Comparison of ENCODE assay signal across 20 cellular contexts in the genomic region with DNA sequence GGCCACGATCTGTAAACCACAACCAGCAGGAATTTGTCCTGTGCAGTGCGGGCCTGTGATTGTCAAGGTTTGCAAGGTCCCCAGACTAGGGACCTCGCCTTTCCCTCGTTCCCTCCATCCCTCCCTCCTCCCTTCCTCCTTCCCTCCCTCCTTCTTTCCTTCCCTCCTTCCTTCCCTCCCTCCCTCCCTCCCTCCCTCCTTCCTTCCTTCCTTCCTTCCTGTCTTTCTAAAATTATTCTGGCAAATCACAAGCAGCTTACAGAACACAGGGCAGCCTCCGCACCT.
DNase-seq lines count a peak whose midpoint lies in the region; ATAC-seq and TF ChIP-seq lines count a peak whose summit lies in the region.
"Had no signal": no experiment of that assay in that cellular context is flagged by ENCODE, and none has a peak within 500 bp of the region (broad histone marks: within the 10 kb centered on the region; RNA-seq: fewer than 3 reads in every experiment).

No MANE protein-coding gene starts in this region.

- peak overlapping the region; percentile 55 for H3K27ac ChIP-seq in A673 (ENCODE audit: low read depth, low read length, poor library complexity, severe bottlenecking)
- peak overlapping the region; percentile 30 for H3K27ac ChIP-seq in epithelial cell of prostate
- no peak overlapping the region for H3K27ac ChIP-seq in parathyroid adenoma
- no peak overlapping the region for H3K27ac ChIP-seq in upper lobe of left lung
- peak overlapping the region in 1 of 2 donors; percentile 27 for H3K27ac ChIP-seq in coronary artery
- H3K27ac ChIP-seq: HL-60, SJCRH30 had no signal

- peaks cover 5% of the 10 kb centered on the region for H3K9me3 Mint-ChIP-seq in activated T-helper 17 cell treated with anti-CD3 and anti-CD28 coated beads, Interleukin-2, amount 50 U/mL, for 72 hours
- H3K9me3 Mint-ChIP-seq: CD4-positive, alpha-beta T cell had no signal

- H3K4me1 Mint-ChIP-seq in activated T-helper 17 cell treated with anti-CD3 and anti-CD28 coated beads, Interleukin-2, amount 50 U/mL, for 72 hours = no peaks in the 10 kb centered on the region

- TF ChIP-seq CTCF in A673 (conservative IDR thresholded peaks at IDR 0.05; ENCODE audit: low read depth, low read length) = no peak
- TF ChIP-seq CTCF in Loucy (conservative IDR thresholded peaks at IDR 0.05; ENCODE audit: low read length) = no peak
- TF ChIP-seq CTCF in parathyroid adenoma (IDR thresholded peaks at IDR 0.05) = no peak
- no peak for TF ChIP-seq CTCF in upper lobe of left lung (IDR thresholded peaks at IDR 0.05)
- no peak for TF ChIP-seq CTCF in coronary artery (IDR thresholded peaks at IDR 0.05)

- H3K79me2 ChIP-seq in Loucy (ENCODE audit: insufficient read depth, low read length) (no peaks in the 10 kb centered on the region), parathyroid adenoma (no peaks in the 10 kb centered on the region)

- TF ChIP-seq EP300 in upper lobe of left lung (IDR thresholded peaks at IDR 0.05) = no peak

- H4K20me1 ChIP-seq in Loucy (ENCODE audit: insufficient read depth, low read length, poor library complexity, severe bottlenecking) = no peaks in the 10 kb centered on the region

- peak overlapping the region; percentile 57 for H3K9ac ChIP-seq in Loucy (ENCODE audit: low read depth, low read length, poor library complexity, severe bottlenecking)
- H3K9ac ChIP-seq in parathyroid adenoma = no peak overlapping the region

- H3K4me1 ChIP-seq in A673 (ENCODE audit: insufficient read depth, low read length, poor library complexity, severe bottlenecking) = peaks cover 55% of the 10 kb centered on the region
- peaks cover 50% of the 10 kb centered on the region for H3K4me1 ChIP-seq in Loucy (ENCODE audit: insufficient read depth, low read length, poor library complexity, severe bottlenecking)
- peaks cover 3% of the 10 kb centered on the region for H3K4me1 ChIP-seq in parathyroid adenoma
- H3K4me1 ChIP-seq in upper lobe of left lung = no peaks in the 10 kb centered on the region
- H3K4me1 ChIP-seq: BE2C had no signal

- CTCF ChIA-PET in A673 (lab: Charles Lee) = no interaction called here

- no peak for TF ChIP-seq POLR2A in upper lobe of left lung (IDR thresholded peaks at IDR 0.05)

- BruUV-seq in A673 (replicated peaks; lab: Mats Ljungman, UMichigan) = no TSS peak

- WGBS in upper lobe of left lung, 2 donors = 45 to 61% methylated on average over 5 of the region's 5 CpGs

- H3K27me3 Mint-ChIP-seq in activated T-helper 17 cell treated with anti-CD3 and anti-CD28 coated beads, Interleukin-2, amount 50 U/mL, for 72 hours = peaks cover 3% of the 10 kb centered on the region
- H3K27me3 Mint-ChIP-seq: CD4-positive, alpha-beta T cell had no signal

- no peak for ATAC-seq in upper lobe of left lung (ENCODE audit: low FRiP score in 2 of 2)
- no peak for ATAC-seq in activated T-helper 17 cell treated with anti-CD3 and anti-CD28 coated beads, Interleukin-2, amount 50 U/mL, for 72 hours (replicated peaks)
- ATAC-seq: GM12878, Panc1 had no signal

- H3K27ac Mint-ChIP-seq in activated T-helper 17 cell treated with anti-CD3 and anti-CD28 coated beads, Interleukin-2, amount 50 U/mL, for 72 hours = no peak overlapping the region
- H3K27ac Mint-ChIP-seq: CD4-positive, alpha-beta T cell had no signal

- H3K4me3 ChIP-seq in A673 (ENCODE audit: low read depth, low read length, poor library complexity, severe bottlenecking) = no peak overlapping the region
- peak overlapping the region; percentile 21 for H3K4me3 ChIP-seq in Loucy (ENCODE audit: low read length, poor library complexity, severe bottlenecking)
- no peak overlapping the region for H3K4me3 ChIP-seq in parathyroid adenoma (ENCODE audit: low read depth, low read length)
- no peak overlapping the region for H3K4me3 ChIP-seq in upper lobe of left lung
- no peak overlapping the region for H3K4me3 ChIP-seq in coronary artery
- H3K4me3 ChIP-seq: GM12878, SJCRH30 had no signal

- no peaks in the 10 kb centered on the region for H3K36me3 Mint-ChIP-seq in activated T-helper 17 cell treated with anti-CD3 and anti-CD28 coated beads, Interleukin-2, amount 50 U/mL, for 72 hours (ENCODE audit: low read depth)

- H3K9me2 ChIP-seq in Loucy (replicated peaks; ENCODE audit: low read depth, low read length) = no peaks in the 10 kb centered on the region

- intact Hi-C loops in A673 (cut with micrococcal nuclease; ENCODE audit: unreplicated experiment) = no loop called here

- POLR2A ChIA-PET in A673 (lab: Charles Lee; ENCODE audit: low non-redundant PET) = no interaction called here

- H3K9me3 ChIP-seq in A673 (ENCODE audit: low read depth, low read length, poor library complexity, severe bottlenecking) (no peaks in the 10 kb centered on the region), Loucy (ENCODE audit: insufficient read depth, low read depth, low read length) (no peaks in the 10 kb centered on the region), parathyroid adenoma (ENCODE audit: control insufficient read depth, low read length) (no peaks in the 10 kb centered on the region), upper lobe of left lung (no peaks in the 10 kb centered on the region)
- H3K9me3 ChIP-seq: BE2C, SJCRH30 had no signal

- DNase-seq in A673 (ENCODE audit: low spot score) (no peak), epithelial cell of prostate (ENCODE audit: low read depth, low spot score) (no peak), upper lobe of left lung (no peak), coronary artery (ENCODE audit: low spot score) (no peak)
- DNase-seq: BE2C; CD4-positive, alpha-beta T cell; COR-L47; H7; KG1; NCI-H1105 treated with DMSO at 0.1 percent for 48 hours; NCI-H2081; NCI-H774; NK-92 treated with Interleukin-12 subunit alpha and Interleukin-12 subunit beta, amount 100 ng/mL, for 24 hours had no signal

- no peaks in the 10 kb centered on the region for H3K36me3 ChIP-seq in A673 (ENCODE audit: insufficient read depth, low read length, poor library complexity, severe bottlenecking)
- no peaks in the 10 kb centered on the region for H3K36me3 ChIP-seq in Loucy (ENCODE audit: insufficient read depth, low read length)
- no peaks in the 10 kb centered on the region for H3K36me3 ChIP-seq in parathyroid adenoma (ENCODE audit: control insufficient read depth, insufficient read depth, low read length)
- H3K36me3 ChIP-seq in upper lobe of left lung = no peaks in the 10 kb centered on the region
- H3K36me3 ChIP-seq: BE2C, SJCRH30 had no signal

- H3F3A ChIP-seq in Loucy (ENCODE audit: low read depth) = peaks cover 12% of the 10 kb centered on the region; the same call in 1 of the 2 replicates

- H3K4me3 Mint-ChIP-seq in activated T-helper 17 cell treated with anti-CD3 and anti-CD28 coated beads, Interleukin-2, amount 50 U/mL, for 72 hours = no peak overlapping the region
- H3K4me3 Mint-ChIP-seq: CD4-positive, alpha-beta T cell had no signal

- H3K27me3 ChIP-seq in A673 (replicated peaks; ENCODE audit: insufficient read depth, low read depth, low read length, poor library complexity) (no peaks in the 10 kb centered on the region), Loucy (ENCODE audit: insufficient read depth, low read length, poor library complexity, severe bottlenecking) (no peaks in the 10 kb centered on the region), parathyroid adenoma (ENCODE audit: control insufficient read depth, insufficient read depth, low read length) (no peaks in the 10 kb centered on the region), upper lobe of left lung (no peaks in the 10 kb centered on the region)
- H3K27me3 ChIP-seq: BE2C had no signal

- H3K4me2 ChIP-seq in Loucy (ENCODE audit: low read depth, low read length, poor library complexity, severe bottlenecking) (peak overlapping the region; percentile 50), parathyroid adenoma (ENCODE audit: low read length) (no peak overlapping the region)

- H2AFZ ChIP-seq in Loucy (ENCODE audit: low read length) (peak overlapping the region; percentile 39), parathyroid adenoma (peak overlapping the region; percentile 48)

Comparison
In these comparisons a context has a peak if more than half of its experiments do, and no peak if none do; other contexts are left out.
1. H3K27ac ChIP-seq: peak in A673 (single experiment) and epithelial cell of prostate (single experiment); none in parathyroid adenoma (single experiment) and upper lobe of left lung (0 of 4).